Comparison of ENCODE assay signal across 1 cellular context in genomic region chr13:51618626-51619025, GRCh38.
TF ChIP-seq lines count a peak whose summit lies in the region.

No MANE protein-coding gene starts in this region.

TF ChIP-seq in IMR-90, 13 proteins besides CTCF, POLR2A, EP300 and RAD21 (continued from another document):
- TF ChIP-seq SMC3 (IDR thresholded peaks at IDR 0.05; ENCODE audit: low read depth, low read length) (no peak), FOS (IDR thresholded peaks at IDR 0.05; ENCODE audit: low read depth, low read length) (no peak)
